Comparison of ENCODE assay signal across 12 cellular contexts in the genomic region with DNA sequence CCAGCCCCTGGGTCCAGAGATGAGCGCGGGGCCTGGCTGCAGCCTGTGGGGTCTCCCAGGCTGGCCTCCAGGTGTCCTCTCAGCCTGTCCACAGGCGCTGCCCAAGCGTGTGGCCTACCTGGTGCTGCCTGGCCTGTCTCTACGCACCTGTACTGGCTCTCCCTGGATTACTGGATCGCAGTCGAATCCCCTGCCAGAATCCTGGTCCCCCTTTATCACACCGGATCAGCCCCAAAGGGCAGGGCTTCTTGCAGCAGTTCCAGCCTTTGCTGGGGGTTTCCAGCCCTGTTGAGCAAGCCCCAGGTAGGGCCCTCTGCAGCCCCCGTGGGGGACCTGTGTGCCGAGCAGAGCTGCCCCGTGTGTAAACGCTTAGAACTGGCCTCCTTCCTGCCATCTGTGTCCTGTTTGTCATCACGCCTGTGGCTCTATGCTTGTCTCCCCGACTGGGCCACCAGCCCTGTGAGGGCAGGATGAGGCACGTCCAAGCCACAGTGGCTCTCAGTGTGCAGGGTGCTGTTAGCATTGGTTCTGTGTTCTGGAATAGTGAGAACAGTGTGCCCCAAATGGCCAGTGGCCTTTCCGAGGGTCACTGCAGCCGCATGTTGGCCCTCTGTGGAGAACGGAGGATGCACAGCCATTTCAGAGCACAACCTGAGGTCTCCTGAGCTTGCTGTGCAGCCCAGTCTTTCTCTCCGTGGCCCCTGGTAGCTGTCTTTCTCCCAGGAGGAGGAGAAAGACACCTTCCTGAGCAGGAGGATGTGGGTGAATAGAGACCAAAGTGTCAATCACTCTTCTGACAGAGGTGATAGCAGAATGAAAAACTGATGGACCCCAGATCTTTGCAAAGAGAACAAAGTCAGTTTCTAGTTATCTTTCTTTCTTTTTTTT. TPM values are rescaled to one million over a fixed set of nuclear protein-coding genes. Genes with fewer than 3 reads are reported as not detected.
DNase-seq lines count a peak whose midpoint lies in the region; ATAC-seq and TF ChIP-seq lines count a peak whose summit lies in the region.
"Had no signal": no experiment of that assay in that cellular context is flagged by ENCODE, and none has a peak within 500 bp of the region (broad histone marks: within the 10 kb centered on the region; RNA-seq: fewer than 3 reads in every experiment).

No MANE protein-coding gene starts in this region.

- peaks cover 10% of the 10 kb centered on the region for H3K4me1 Mint-ChIP-seq in T-helper 1 cell treated with Interleukin-12 subunit alpha and Interleukin-12 subunit beta and Interleukin-4 antibody, amounts not matched to agents 30 μg/mL and 1 μg/mL, for 36 hours (ENCODE audit: low read depth)

- H3K4me1 ChIP-seq in gastroesophageal sphincter (peaks cover 0 to 69% (median 26%) of the 10 kb centered on the region in 3 donors), spleen (peaks cover 2 to 57% (median 23%) of the 10 kb centered on the region in 6 donors)

- WGBS in gastroesophageal sphincter (ENCODE audit: low coverage in 1 of 2), 2 donors, result 79% methylated on average over 2 of the region's 19 CpGs; no CpG with 5 or more reads in 1 of the 2 donors
- 54 to 62% (median 61%) methylated on average over 15 to 19 of the region's 19 CpGs for WGBS in spleen, 5 donors

- intact Hi-C loops in spleen (cut with DNase I; ENCODE audit: low total_unique reads), result no loop called here

- TF ChIP-seq CTCF in gastroesophageal sphincter (IDR thresholded peaks at IDR 0.05), result no peak
- no peak for TF ChIP-seq CTCF in spleen (IDR thresholded peaks at IDR 0.05 in 8 of 11, conservative IDR thresholded peaks at IDR 0.05 in 3 of 11)

- TF ChIP-seq POLR2A in gastroesophageal sphincter (IDR thresholded peaks at IDR 0.05) (no peak), spleen (IDR thresholded peaks at IDR 0.05) (no peak)

- H3K4me3 Mint-ChIP-seq in T-helper 1 cell treated with Interleukin-12 subunit alpha and Interleukin-12 subunit beta and Interleukin-4 antibody, amounts not matched to agents 30 μg/mL and 1 μg/mL, for 36 hours, result no peak overlapping the region

- H3K36me3 ChIP-seq in SK-N-MC (ENCODE audit: insufficient read depth, low read length) (no peaks in the 10 kb centered on the region), gastroesophageal sphincter (no peaks in the 10 kb centered on the region), spleen (peaks cover 0 to 20% (median 0%) of the 10 kb centered on the region in 6 donors)

- no peak for TF ChIP-seq EP300 in gastroesophageal sphincter (IDR thresholded peaks at IDR 0.05)

- no peaks in the 10 kb centered on the region for H3K9me3 Mint-ChIP-seq in T-helper 1 cell treated with Interleukin-12 subunit alpha and Interleukin-12 subunit beta and Interleukin-4 antibody, amounts not matched to agents 30 μg/mL and 1 μg/mL, for 36 hours

- ATAC-seq in gastroesophageal sphincter, result no peak

- peak overlapping the region; percentile 72 for H3K27ac Mint-ChIP-seq in T-helper 1 cell treated with Interleukin-12 subunit alpha and Interleukin-12 subunit beta and Interleukin-4 antibody, amounts not matched to agents 30 μg/mL and 1 μg/mL, for 36 hours

- H3K9ac ChIP-seq in SK-N-MC (ENCODE audit: insufficient read length), result no peak overlapping the region
- H3K9ac ChIP-seq: KMS-11 had no signal

- H3K27me3 ChIP-seq in gastroesophageal sphincter (no peaks in the 10 kb centered on the region), spleen (replicated peaks in 1 of 7) (no peaks in the 10 kb centered on the region)

- H3K9me3 ChIP-seq in SK-N-MC (ENCODE audit: low read depth, low read length) (no peaks in the 10 kb centered on the region), gastroesophageal sphincter (no peaks in the 10 kb centered on the region), spleen (no peaks in the 10 kb centered on the region)

- no peak overlapping the region for H3K4me3 ChIP-seq in SK-N-MC
- H3K4me3 ChIP-seq in gastroesophageal sphincter, result no peak overlapping the region
- no peak overlapping the region for H3K4me3 ChIP-seq in spleen

- peak overlapping the region; percentile 13; the same call in 1 of the 2 replicates for H3K27ac ChIP-seq in SK-N-MC
- H3K27ac ChIP-seq in gastroesophageal sphincter, result peak overlapping the region in 3 of 4 donors; percentile 37 to 78 (median 43)
- H3K27ac ChIP-seq in spleen, result peak overlapping the region in 5 of 8 donors; percentile 32 to 76 (median 51)
- H3K27ac ChIP-seq: KMS-11 had no signal

- H3K27me3 Mint-ChIP-seq in T-helper 1 cell treated with Interleukin-12 subunit alpha and Interleukin-12 subunit beta and Interleukin-4 antibody, amounts not matched to agents 30 μg/mL and 1 μg/mL, for 36 hours (ENCODE audit: low read depth), result no peaks in the 10 kb centered on the region

- DNase-seq in T-helper 1 cell, result no peak
- no peak for DNase-seq in SK-N-MC (ENCODE audit: low read depth, low spot score)
- no peak for DNase-seq in spleen
- no peak for DNase-seq in stimulated activated CD4-positive, alpha-beta T cell treated with anti-CD3 and anti-CD28 coated beads, Interleukin-2, amount 100 ng/mL, for 48 hours
- DNase-seq in NCI-H1105 treated with DMSO at 0.1 percent for 48 hours (lab: John Stamatoyannopoulos, UW), result no peak
- DNase-seq in NK-92 treated with Interleukin-12 subunit alpha and Interleukin-12 subunit beta, amount 100 ng/mL, for 24 hours (lab: John Stamatoyannopoulos, UW), result no peak
- DNase-seq: activated CD4-positive, CD25-positive, alpha-beta regulatory T cell; DMS53; NCI-H524 had no signal

- H3K36me3 Mint-ChIP-seq in T-helper 1 cell treated with Interleukin-12 subunit alpha and Interleukin-12 subunit beta and Interleukin-4 antibody, amounts not matched to agents 30 μg/mL and 1 μg/mL, for 36 hours (ENCODE audit: low read depth), result peaks cover 4% of the 10 kb centered on the region

RNA-seq across cellular contexts. Expression of a gene that starts 13.9 kb away (rescaled TPM):
- 10 to 100 TPM; 16.7 to 33.1 (median 20.3) TPM for total RNA-seq in gastroesophageal sphincter
- total RNA-seq in spleen, result 10 to 100 TPM; 21.6 to 44.8 (median 34.9) TPM
- 10 to 100 TPM; 23.3 to 45.9 (median 45.0) TPM for polyA plus RNA-seq in spleen

RNA-seq across cellular contexts. Expression of a gene that starts 13.9 kb away (rescaled TPM):
- total RNA-seq in gastroesophageal sphincter (100 to 1,000 TPM; 105 to 235 (median 208) TPM), spleen (100 to 1,000 TPM in 5 of 7 donors, 10 to 100 TPM in 2; 86.4 to 216 (median 116) TPM)
- 10 to 100 TPM; 63.5 to 98.0 (median 86.1) TPM for polyA plus RNA-seq in spleen
